ENCODE assay signal across 8 cellular contexts in genomic region chr12:42023733-42024494, GRCh38.
DNase-seq lines count a peak whose midpoint lies in the region; ATAC-seq and TF ChIP-seq lines count a peak whose summit lies in the region.

No MANE protein-coding gene starts in this region.

- DNase-seq in G401 (ENCODE audit: low spot score) = peak; percentile 59
- DNase-seq in GM23248 = peak; percentile 83
- DNase-seq in KG1 (lab: John Stamatoyannopoulos, UW) = peak; percentile 71
- peak; percentile 75 for DNase-seq in activated naive CD8-positive, alpha-beta T cell treated with anti-CD3 and anti-CD28 coated beads, Interleukin-2, amount 50 U/mL, for 24 hours
- peak; percentile 83 for DNase-seq in left ventricle myocardium superior
- peak; percentile 62 for DNase-seq in putamen (ENCODE audit: low spot score)
- DNase-seq in uterus = peak; percentile 47 to 72

- peak overlapping the region; percentile 85 for H2AFZ ChIP-seq in GM23248
- H2AFZ ChIP-seq in SU-DHL-6 (ENCODE audit: low read depth, low read length, severe bottlenecking) = peak overlapping the region; percentile 73

- H3K27me3 ChIP-seq in GM23248 (replicated peaks; ENCODE audit: insufficient read depth) (0 out of 2 replicates have a peak, but pooled peaks cover under 1% of the 10 kb centered on the region), SU-DHL-6 (ENCODE audit: low read length) (no peaks in the 10 kb centered on the region), uterus (no peaks in the 10 kb centered on the region)

- H3K36me3 Mint-ChIP-seq in activated naive CD8-positive, alpha-beta T cell treated with anti-CD3 and anti-CD28 coated beads, Interleukin-2, amount 50 U/mL, for 24 hours (ENCODE audit: low read depth) = no peaks in the 10 kb centered on the region

- H3K4me1 ChIP-seq in GM23248 (ENCODE audit: insufficient read depth) (no peaks in the 10 kb centered on the region), uterus (no peaks in the 10 kb centered on the region)

- peak; percentile 81 for ATAC-seq in activated naive CD8-positive, alpha-beta T cell treated with anti-CD3 and anti-CD28 coated beads, Interleukin-2, amount 50 U/mL, for 24 hours
- peak; percentile 93 for ATAC-seq in left ventricle myocardium superior

- peak overlapping the region; percentile 61 for H3K4me3 Mint-ChIP-seq in activated naive CD8-positive, alpha-beta T cell treated with anti-CD3 and anti-CD28 coated beads, Interleukin-2, amount 50 U/mL, for 24 hours

- H3F3A ChIP-seq in GM23248 (ENCODE audit: insufficient read depth) = no peaks in the 10 kb centered on the region
- no peaks in the 10 kb centered on the region for H3F3A ChIP-seq in SU-DHL-6 (ENCODE audit: insufficient read depth)

- H4K20me1 ChIP-seq in GM23248 (ENCODE audit: insufficient read depth) (no peaks in the 10 kb centered on the region), SU-DHL-6 (ENCODE audit: low read depth, low read length) (no peaks in the 10 kb centered on the region)

- peaks cover 18% of the 10 kb centered on the region for H3K27me3 Mint-ChIP-seq in activated naive CD8-positive, alpha-beta T cell treated with anti-CD3 and anti-CD28 coated beads, Interleukin-2, amount 50 U/mL, for 24 hours

- no peaks in the 10 kb centered on the region for H3K36me3 ChIP-seq in GM23248 (ENCODE audit: low read depth)
- no peaks in the 10 kb centered on the region for H3K36me3 ChIP-seq in SU-DHL-6 (ENCODE audit: low read length)
- H3K36me3 ChIP-seq in uterus = no peaks in the 10 kb centered on the region

- H3K4me3 ChIP-seq in GM23248 = peak overlapping the region; percentile 66
- no peak overlapping the region for H3K4me3 ChIP-seq in SU-DHL-6 (ENCODE audit: insufficient read depth, low read length, poor library complexity, severe bottlenecking)
- H3K4me3 ChIP-seq in uterus = peak overlapping the region in 1 of 2 donors; percentile 34

- TF ChIP-seq POLR2A in uterus (IDR thresholded peaks at IDR 0.05) = no peak

- H3K4me1 Mint-ChIP-seq in activated naive CD8-positive, alpha-beta T cell treated with anti-CD3 and anti-CD28 coated beads, Interleukin-2, amount 50 U/mL, for 24 hours = peaks cover 8% of the 10 kb centered on the region

- in situ Hi-C loops in G401 (cut with HindIII; ENCODE audit: low sequenced_read_pairs) = no loop called here
- in situ Hi-C loops in GM23248 (cut with MboI) = loop anchor here (10.0 kb wide), 1 partner anchor 749 kb away; no protein-coding TSS in a partner anchor

- peak; percentile 96 for TF ChIP-seq CTCF in SU-DHL-6 (IDR thresholded peaks at IDR 0.05; ENCODE audit: insufficient read depth, low read length, poor library complexity, severe bottlenecking)
- peak; percentile 68 to 94 (median 81) for TF ChIP-seq CTCF in uterus (IDR thresholded peaks at IDR 0.05)

- H3K79me2 ChIP-seq in GM23248 (ENCODE audit: insufficient read depth) (no peaks in the 10 kb centered on the region), SU-DHL-6 (ENCODE audit: insufficient read depth, low read length) (no peaks in the 10 kb centered on the region)

- H3K9me3 Mint-ChIP-seq in activated naive CD8-positive, alpha-beta T cell treated with anti-CD3 and anti-CD28 coated beads, Interleukin-2, amount 50 U/mL, for 24 hours = no peaks in the 10 kb centered on the region

- H3K4me2 ChIP-seq in GM23248 (ENCODE audit: unreplicated experiment) (peak overlapping the region; percentile 76), SU-DHL-6 (ENCODE audit: low read depth, low read length, poor library complexity, severe bottlenecking) (peak overlapping the region; percentile 32)

- H3K9me3 ChIP-seq in GM23248 (ENCODE audit: low read depth) (no peaks in the 10 kb centered on the region), SU-DHL-6 (ENCODE audit: insufficient read depth, low read length) (no peaks in the 10 kb centered on the region), uterus (no peaks in the 10 kb centered on the region)

- H3K27ac Mint-ChIP-seq in activated naive CD8-positive, alpha-beta T cell treated with anti-CD3 and anti-CD28 coated beads, Interleukin-2, amount 50 U/mL, for 24 hours = no peak overlapping the region

- intact Hi-C loops in left ventricle myocardium superior (cut with micrococcal nuclease) = loop anchor here (5.0 kb wide), 1 partner anchor 1077 kb away; no protein-coding TSS in a partner anchor
- intact Hi-C loops in uterus (cut with DNase I; ENCODE audit: low total_unique reads) = no loop called here

- H3K27ac ChIP-seq in GM23248 (no peak overlapping the region), SU-DHL-6 (ENCODE audit: low read depth, low read length) (no peak overlapping the region), uterus (no peak overlapping the region)

- 9 to 10% methylated on average over 25 of the region's 25 CpGs for WGBS in GM23248 (ENCODE audit: low coverage in 1 of 2, low lambda C conversion rate in 2 of 2, missing lambda C conversion rate in 2 of 2), 2 experiments

- H3K9me2 ChIP-seq in GM23248 (ENCODE audit: insufficient read depth) (no peaks in the 10 kb centered on the region), SU-DHL-6 (replicated peaks; ENCODE audit: insufficient read depth, low read length) (no peaks in the 10 kb centered on the region)

- H3K9ac ChIP-seq in GM23248 (peak overlapping the region; percentile 46; the same call in 1 of the 2 replicates), SU-DHL-6 (ENCODE audit: low read length) (no peak overlapping the region)
